25 cellular contexts compared by ENCODE assay signal in genomic region chr1:236297161-236297560, GRCh38. TPM values are rescaled to one million over a fixed set of nuclear protein-coding genes. Genes with fewer than 3 reads are reported as not detected.
A peak's percentile ranks its signal among the peaks of the same experiment; 100 is the strongest.
DNase-seq lines count a peak whose midpoint lies in the region; ATAC-seq, FAIRE-seq and TF ChIP-seq lines count a peak whose summit lies in the region.
"Had no signal": no experiment of that assay in that cellular context is flagged by ENCODE, and none has a peak within 500 bp of the region (broad histone marks: within the 10 kb centered on the region; RNA-seq: fewer than 3 reads in every experiment).

No MANE protein-coding gene starts in this region.

- no peaks in the 10 kb centered on the region for H4K20me1 ChIP-seq in HepG2 (ENCODE audit: insufficient read depth, low read length)
- H4K20me1 ChIP-seq: BLaER1 had no signal

- H3K4me3 ChIP-seq in HepG2 (replicated peaks in 1 of 3; ENCODE audit: insufficient read depth in 1 of 3, low read depth in 2 of 3, low read length in 3 of 3): no peak overlapping the region
- H3K4me3 ChIP-seq in right lobe of liver: no peak overlapping the region
- H3K4me3 ChIP-seq in HEK293 (ENCODE audit: low read depth, low read length): no peak overlapping the region
- H3K4me3 ChIP-seq in small intestine (ENCODE audit: low read depth in 1 of 2, low read length in 2 of 2): no peak overlapping the region
- H3K4me3 ChIP-seq: A549, BLaER1 had no signal

- TF ChIP-seq CTCF in HepG2 (CRISPR knock-in tag; IDR thresholded peaks at IDR 0.05) (no peak), right lobe of liver (IDR thresholded peaks at IDR 0.05) (no peak), HEK293 (tag by site-specific recombination; IDR thresholded peaks at IDR 0.05) (no peak), GM10248 (IDR thresholded peaks at IDR 0.05; ENCODE audit: control extremely low read depth, extremely low read depth, low read depth, missing control alignments) (no peak)

- H3K9me3 ChIP-seq in HepG2 (ENCODE audit: low read length) (no peaks in the 10 kb centered on the region), right lobe of liver (no peaks in the 10 kb centered on the region), HEK293 (ENCODE audit: control insufficient read depth, insufficient read depth, low read depth, low read length) (no peaks in the 10 kb centered on the region), small intestine (ENCODE audit: control insufficient read depth, low read depth) (no peaks in the 10 kb centered on the region)
- H3K9me3 ChIP-seq: A549, BE2C, BLaER1 had no signal

- DNase-seq in HepG2 (ENCODE audit: low spot score) (no peak), right lobe of liver (no peak), small intestine (peak; percentile 49), GM10248 (ENCODE audit: extremely low spot score) (no peak)
- DNase-seq in effector CD8-positive, alpha-beta T cell (lab: John Stamatoyannopoulos, UW): no peak
- no peak for DNase-seq in stimulated activated CD8-positive, alpha-beta memory T cell treated with anti-CD3 and anti-CD28 coated beads, Interleukin-4, amount 100 ng/mL, for 48 hours
- DNase-seq: BE2C; C1 segment of cervical spinal cord; CD4-positive, alpha-beta memory T cell; CD4-positive, CD25-positive, alpha-beta regulatory T cell; CD8-positive, alpha-beta memory T cell; COR-L47; DMS 273 treated with DMSO at 0.1 percent for 48 hours; DMS153; DMS53; DMS79; DND-41; EL; GDM1 had no signal

- ATAC-seq in HepG2 (no peak), right lobe of liver (no peak)
- ATAC-seq: A549 had no signal

- POLR2A ChIA-PET in HepG2 (lab: Yijun Ruan, JAX) (no interaction called here), HEK293 (lab: Yijun Ruan, JAX) (no interaction called here), GM10248 (lab: Yijun Ruan, JAX) (no interaction called here)

- H3K79me2 ChIP-seq in HepG2 (ENCODE audit: insufficient read depth, low read length): no peaks in the 10 kb centered on the region

- no peak for FAIRE-seq in HepG2 (lab: Jason Lieb, UNC)
- FAIRE-seq in small intestine (lab: Jason Lieb, UNC): no peak
- FAIRE-seq: A549, GM12892, GM18507 had no signal

- no peak overlapping the region for H3K4me2 ChIP-seq in HepG2 (ENCODE audit: low read depth, low read length)
- H3K4me2 ChIP-seq: A549, BLaER1 had no signal

- in situ Hi-C loops in HepG2 (cut with HindIII; ENCODE audit: extremely low pct_ligation_motif_present, low pct_unique_long_range_greater_than_20kb): no loop called here

- no peak for TF ChIP-seq RAD21 in HepG2 (CRISPR knock-in tag; IDR thresholded peaks at IDR 0.05)

- TF ChIP-seq EP300 in HepG2 (IDR thresholded peaks at IDR 0.05; ENCODE audit: low read depth in 2 of 2, low read length in 2 of 2) (no peak), HepG2 (CRISPR knock-in tag; IDR thresholded peaks at IDR 0.05; ENCODE audit: borderline replicate concordance) (no peak)

- H3K4me1 ChIP-seq in HepG2 (ENCODE audit: insufficient read depth, low read length) (no peaks in the 10 kb centered on the region), right lobe of liver (no peaks in the 10 kb centered on the region), HEK293 (ENCODE audit: control insufficient read depth, insufficient read depth, low read length) (peaks cover 3% of the 10 kb centered on the region; the same call in 1 of the 2 replicates), small intestine (ENCODE audit: control insufficient read depth in 2 of 2, insufficient read depth in 1 of 2, low read depth in 1 of 2, low read length in 1 of 2) (peaks cover 0 to 3% of the 10 kb centered on the region in 2 donors)
- H3K4me1 ChIP-seq: A549, BE2C, BLaER1 had no signal

- no peak overlapping the region for H3K9ac ChIP-seq in HepG2 (ENCODE audit: insufficient read depth, low read depth, low read length)
- H3K9ac ChIP-seq: BLaER1 had no signal

- intact Hi-C loops in HepG2 (cut with micrococcal nuclease; ENCODE audit: unreplicated experiment) (no loop called here), right lobe of liver (cut with DNase I) (no loop called here)

- BruUV-seq in HepG2 (replicated peaks; lab: Mats Ljungman, UMichigan): no TSS peak

- no peak for TF ChIP-seq POLR2A in HepG2 (IDR thresholded peaks at IDR 0.05; ENCODE audit: insufficient read depth in 1 of 2, low read depth in 2 of 2, low read length in 2 of 2)
- TF ChIP-seq POLR2A in right lobe of liver (IDR thresholded peaks at IDR 0.05): no peak

- 65% methylated on average over 8 of the region's 8 CpGs for WGBS in HepG2 (ENCODE audit: low lambda C conversion rate)
- WGBS in right lobe of liver (ENCODE audit: insufficient coverage, low coverage, low lambda C conversion rate, missing lambda C conversion rate): 81% methylated on average over 8 of the region's 8 CpGs
- 23 to 58% (median 42%) methylated on average over 8 of the region's 8 CpGs for WGBS in small intestine, 3 donors

- H3K27ac ChIP-seq in HepG2 (ENCODE audit: extremely low read length, insufficient read depth, low read length) (no peak overlapping the region), right lobe of liver (no peak overlapping the region), HEK293 (ENCODE audit: extremely low read depth, low read depth, low read length) (no peak overlapping the region), small intestine (ENCODE audit: low read depth in 1 of 2, low read length in 1 of 2) (no peak overlapping the region)
- H3K27ac ChIP-seq: 22Rv1, A549, BLaER1 had no signal

- H3K27me3 ChIP-seq in HepG2 (ENCODE audit: control insufficient read depth in 1 of 2, insufficient read depth in 2 of 2, low read length in 2 of 2): no peaks in the 10 kb centered on the region; a peak in 1 of 5 replicates
- no peaks in the 10 kb centered on the region for H3K27me3 ChIP-seq in right lobe of liver
- H3K27me3 ChIP-seq in small intestine (ENCODE audit: control insufficient read depth in 2 of 2, insufficient read depth in 2 of 2, low read length in 2 of 2): no peaks in the 10 kb centered on the region
- H3K27me3 ChIP-seq: BLaER1 had no signal

- no peak overlapping the region for H2AFZ ChIP-seq in HepG2 (ENCODE audit: low read length)

- CTCF ChIA-PET in HepG2 (lab: Yijun Ruan, JAX; ENCODE audit: low intra/inter-chr PET ratio, low total read pairs) (no interaction called here), HEK293 (lab: Yijun Ruan, JAX) (interaction anchor here (0.5 to 0.6 kb wide), 2 partner anchors 13 to 184 kb away, joined by 3 to 4 read pairs; no protein-coding TSS in a partner anchor), GM10248 (lab: Yijun Ruan, JAX) (interaction anchor here (1.4 to 5.9 kb wide), 3 partner anchors 9 to 153 kb away, joined by 3 to 23 read pairs (median 3); no protein-coding TSS in a partner anchor)

- H3K36me3 ChIP-seq in HepG2 (replicated peaks in 1 of 2; ENCODE audit: control insufficient read depth in 1 of 2, insufficient read depth in 2 of 2, low read length in 2 of 2): no peaks in the 10 kb centered on the region
- H3K36me3 ChIP-seq in right lobe of liver: no peaks in the 10 kb centered on the region
- H3K36me3 ChIP-seq in HEK293 (ENCODE audit: control insufficient read depth in 2 of 2, insufficient read depth in 1 of 2, low read length in 2 of 2): no peaks in the 10 kb centered on the region
- H3K36me3 ChIP-seq in small intestine (ENCODE audit: control insufficient read depth in 2 of 2, insufficient read depth in 2 of 2, low read length in 2 of 2): no peaks in the 10 kb centered on the region
- H3K36me3 ChIP-seq: BE2C, BLaER1 had no signal

TF ChIP-seq in HepG2, 621 proteins besides CTCF, POLR2A, EP300 and RAD21 (continues in another document):
- TF ChIP-seq CREB1 (IDR thresholded peaks at IDR 0.05) (0 out of 2 replicates have a peak, but pooled peaks have one; percentile 18), CREB1 (CRISPR knock-in tag; IDR thresholded peaks at IDR 0.05) (no peak)

TF ChIP-seq in HEK293, 187 proteins besides CTCF, POLR2A, EP300 and RAD21 (continues in another document):
- TF ChIP-seq ZNF558 (tag by site-specific recombination; IDR thresholded peaks at IDR 0.05) (no peak), ZFP69B (tag by site-specific recombination; IDR thresholded peaks at IDR 0.05) (no peak), KLF7 (tag by site-specific recombination; IDR thresholded peaks at IDR 0.05; ENCODE audit: borderline replicate concordance) (no peak), ZBTB21 (tag by site-specific recombination; IDR thresholded peaks at IDR 0.05) (peak; percentile 37; the same call in 1 of the 2 replicates), ZFP41 (tag by site-specific recombination; IDR thresholded peaks at IDR 0.05; ENCODE audit: borderline replicate concordance) (no peak), ZNF335 (tag by site-specific recombination; conservative IDR thresholded peaks at IDR 0.05) (no peak; the same call in 1 of the 2 replicates), ZNF19 (tag by site-specific recombination; IDR thresholded peaks at IDR 0.05; ENCODE audit: low read depth) (no peak), ZNF146 (tag by site-specific recombination; IDR thresholded peaks at IDR 0.05) (no peak), GFI1B (tag by site-specific recombination; IDR thresholded peaks at IDR 0.05) (no peak)

RNA-seq across cellular contexts. Expression of gene ERO1B, which starts 15.4 kb away (rescaled TPM):
- total RNA-seq in HepG2 (2016; rRNA removed; fragmentation: Illumina TruSeq; extraction: Trizol) (0.86 and 1.6 TPM in 2 replicates), right lobe of liver (10 to 100 TPM in 5 of 6 experiments, 1 to 10 TPM in 1; 8.0 to 22.5 (median 17.1) TPM)
- total RNA-seq in HepG2 (2016; cell fraction: cytosol; rRNA removed; fragmentation: Illumina TruSeq; extraction: Trizol; ENCODE audit: low read depth): 0.09 and 0.10 TPM in 2 replicates
- 1.1 and 1.6 TPM in 2 replicates for total RNA-seq in HepG2 (2016; cell fraction: insoluble cytoplasmic fraction; rRNA removed; fragmentation: Illumina TruSeq; extraction: Trizol)
- total RNA-seq in HepG2 (2016; cell fraction: membrane; rRNA removed; fragmentation: Illumina TruSeq; extraction: Trizol): 0.31 and 0.96 TPM in 2 replicates
- 2.3 and 2.4 TPM in 2 replicates for total RNA-seq in HepG2 (2016; cell fraction: nucleus; rRNA removed; fragmentation: Illumina TruSeq; extraction: Trizol)
- polyA plus RNA-seq in HepG2 (2011; rRNA removed) (1.9 and 2.1 TPM in 2 replicates), small intestine (1 to 10 TPM; 2.4 to 6.7 (median 3.6) TPM)
- 0.56 and 1.4 TPM in 2 replicates for polyA plus RNA-seq in HepG2 (2011; cell fraction: cytosol; rRNA removed)
- 1.2 and 1.8 TPM in 2 replicates for polyA plus RNA-seq in HepG2 (2011; cell fraction: nucleus; rRNA removed)
- polyA plus RNA-seq in HepG2 (2012): 3.9 and 5.0 TPM in 2 replicates
- polyA plus RNA-seq in HepG2 (2016; cell fraction: cytosol; fragmentation: Illumina TruSeq; extraction: Trizol; ENCODE audit: low read depth): 0.08 and 0.12 TPM in 2 replicates
- polyA plus RNA-seq in HepG2 (2016; cell fraction: insoluble cytoplasmic fraction; fragmentation: Illumina TruSeq; extraction: Trizol; ENCODE audit: low read depth): 0.70 and 0.93 TPM in 2 replicates
- polyA plus RNA-seq in HepG2 (2016; cell fraction: membrane; fragmentation: Illumina TruSeq; extraction: Trizol; ENCODE audit: low read depth): 0.16 and 0.22 TPM in 2 replicates
- 3.3 and 4.7 TPM in 2 replicates for polyA plus RNA-seq in HepG2 (2016; cell fraction: nucleus; fragmentation: Illumina TruSeq; extraction: Trizol; ENCODE audit: insufficient read depth, low read depth)
- polyA minus RNA-seq in HepG2 (2011; rRNA and poly(A)+ RNA removed; ENCODE audit: low replicate concordance): 0.51 and 0.78 TPM in 2 replicates
- 2.4 and 3.9 TPM in 2 replicates for polyA minus RNA-seq in HepG2 (2011; cell fraction: cytosol; rRNA and poly(A)+ RNA removed)
- polyA minus RNA-seq in HepG2 (2011; cell fraction: nucleus; rRNA and poly(A)+ RNA removed): 4.4 and 4.7 TPM in 2 replicates

Comparison
In these comparisons a context has a peak if more than half of its experiments do, and no peak if none do; other contexts are left out.
1. Of the 63 proteins assayed by ChIP-seq in both HepG2 and HEK293: peak only in HepG2: none; only in HEK293: ZBTB21 and ZNF629; in both: none; in neither: 61.